Comparison of ENCODE assay signal across 8 cellular contexts in genomic region chr10:45373783-45374450, GRCh38. TPM values are rescaled to one million over a fixed set of nuclear protein-coding genes. Genes with fewer than 3 reads are reported as not detected.
DNase-seq lines count a peak whose midpoint lies in the region; ATAC-seq and TF ChIP-seq lines count a peak whose summit lies in the region.

TSS of gene ALOX5 (plus strand) at chr10:45374216. CDS start at chr10:45374280, 64 bp downstream.

- H3K27me3 ChIP-seq in BE2C (peaks cover 45% of the 10 kb centered on the region), right atrium auricular region (no peaks in the 10 kb centered on the region)

- H3K27ac ChIP-seq in right atrium auricular region = no peak within 1 kb of the TSS

- peak; percentile 56 for ATAC-seq in GM18909 (IDR thresholded peaks at IDR 0.05; ENCODE audit: poor library complexity, unreplicated experiment)
- peak; percentile 45 for ATAC-seq in HG03066 (IDR thresholded peaks at IDR 0.05; ENCODE audit: low read depth, unreplicated experiment)

- H3K36me3 ChIP-seq in BE2C (no peaks in the 10 kb centered on the region), right atrium auricular region (no peaks in the 10 kb centered on the region)

- DNase-seq in BE2C (peak; percentile 60), NCI-H510A treated with DMSO at 0.1 percent for 48 hours (lab: John Stamatoyannopoulos, UW) (peak; percentile 58), activated gamma-delta T cell treated with Interleukin-2 at 50 U/mL for 16 hours (peak; percentile 13), right atrium auricular region (ENCODE audit: low spot score) (peak; percentile 61), retina (peak; percentile 66), NCI-H1436 (lab: John Stamatoyannopoulos, UW) (no peak)

- H3K4me1 ChIP-seq in BE2C = no peaks in the 10 kb centered on the region
- peaks cover 0 to 20% of the 10 kb centered on the region in 2 donors for H3K4me1 ChIP-seq in right atrium auricular region

- TF ChIP-seq CTCF in BE2C (IDR thresholded peaks at IDR 0.05; ENCODE audit: low read depth, low read length) (no peak), right atrium auricular region (IDR thresholded peaks at IDR 0.05) (no peak)

- H3K4me3 ChIP-seq in BE2C (ENCODE audit: low read depth, low read length) (peak within 1 kb of the TSS; percentile 31), right atrium auricular region (peak within 1 kb of the TSS; percentile 45 to 50)

- H3K9me3 ChIP-seq in BE2C = no peaks in the 10 kb centered on the region
- H3K9me3 ChIP-seq in right atrium auricular region = no peaks in the 10 kb centered on the region

RNA-seq across cellular contexts. Expression of gene ALOX5, which starts in this region (rescaled TPM):
- not detected for polyA plus RNA-seq in BE2C (2012; ENCODE audit: insufficient read depth, insufficient read length, low read depth)
- 10 to 100 TPM in 1 of 2 donors, 1 to 10 TPM in 1; 6.3 to 16.0 TPM for total RNA-seq in right atrium auricular region
